In genomic region chr13:58087566-58087965, GRCh38 we compare ENCODE assay signal across 22 cellular contexts.
"Had no signal": no experiment of that assay in that cellular context is flagged by ENCODE, and none has a peak within 500 bp of the region (broad histone marks: within the 10 kb centered on the region; RNA-seq: fewer than 3 reads in every experiment).

No MANE protein-coding gene starts in this region.

- H3K4me1 Mint-ChIP-seq: activated CD4-positive, alpha-beta T cell treated with anti-CD3 and anti-CD28 coated beads, Interleukin-2, amount 10 ng/mL, durations not matched to agents 7 days and 5 days; activated naive CD4-positive, alpha-beta T cell treated with anti-CD3 and anti-CD28 coated beads, Interleukin-2, amount 10 ng/mL, durations not matched to agents 7 days and 5 days; activated naive CD8-positive, alpha-beta T cell treated with anti-CD3 and anti-CD28 coated beads, Interleukin-2, amount 50 U/mL, for 24 hours had no signal

- H3K9me3 Mint-ChIP-seq: activated CD4-positive, alpha-beta T cell treated with anti-CD3 and anti-CD28 coated beads, Interleukin-2, amount 10 ng/mL, durations not matched to agents 7 days and 5 days; activated naive CD4-positive, alpha-beta T cell treated with anti-CD3 and anti-CD28 coated beads, Interleukin-2, amount 10 ng/mL, durations not matched to agents 7 days and 5 days had no signal

- H3K36me3 Mint-ChIP-seq: activated naive CD4-positive, alpha-beta T cell treated with anti-CD3 and anti-CD28 coated beads, Interleukin-2, amount 10 ng/mL, durations not matched to agents 7 days and 5 days had no signal

- H3K9me3 ChIP-seq: ascending aorta, breast epithelium, heart right ventricle, spleen, tibial nerve, uterus had no signal

- H3K27me3 Mint-ChIP-seq: activated CD4-positive, alpha-beta T cell treated with anti-CD3 and anti-CD28 coated beads, Interleukin-2, amount 10 ng/mL, durations not matched to agents 7 days and 5 days; activated naive CD4-positive, alpha-beta T cell treated with anti-CD3 and anti-CD28 coated beads, Interleukin-2, amount 10 ng/mL, durations not matched to agents 7 days and 5 days; activated naive CD8-positive, alpha-beta T cell treated with anti-CD3 and anti-CD28 coated beads, Interleukin-2, amount 50 U/mL, for 24 hours had no signal

- H3K36me3 ChIP-seq: ascending aorta, breast epithelium, heart right ventricle, spleen, tibial nerve, uterus had no signal

- H3K27ac ChIP-seq: ascending aorta, breast epithelium, heart right ventricle, spleen, tibial nerve, uterus had no signal

- H3K4me1 ChIP-seq: ascending aorta, breast epithelium, heart right ventricle, spleen, tibial nerve, uterus had no signal

- H3K4me3 Mint-ChIP-seq: activated CD4-positive, alpha-beta T cell treated with anti-CD3 and anti-CD28 coated beads, Interleukin-2, amount 10 ng/mL, durations not matched to agents 7 days and 5 days; activated CD8-positive, alpha-beta T cell treated with anti-CD3 and anti-CD28 coated beads, Interleukin-2, amount 10 ng/mL, durations not matched to agents 7 days and 5 days; activated naive CD4-positive, alpha-beta T cell treated with anti-CD3 and anti-CD28 coated beads, Interleukin-2, amount 10 ng/mL, durations not matched to agents 7 days and 5 days; activated naive CD8-positive, alpha-beta T cell treated with anti-CD3 and anti-CD28 coated beads, Interleukin-2, amount 50 U/mL, for 24 hours had no signal

- H3K27me3 ChIP-seq: ascending aorta, breast epithelium, heart right ventricle, spleen, tibial nerve had no signal

- H3K27ac Mint-ChIP-seq: activated CD4-positive, alpha-beta T cell treated with anti-CD3 and anti-CD28 coated beads, Interleukin-2, amount 10 ng/mL, durations not matched to agents 7 days and 5 days; activated CD8-positive, alpha-beta T cell treated with anti-CD3 and anti-CD28 coated beads, Interleukin-2, amount 10 ng/mL, durations not matched to agents 7 days and 5 days; activated naive CD4-positive, alpha-beta T cell treated with anti-CD3 and anti-CD28 coated beads, Interleukin-2, amount 10 ng/mL, durations not matched to agents 7 days and 5 days; activated naive CD8-positive, alpha-beta T cell treated with anti-CD3 and anti-CD28 coated beads, Interleukin-2, amount 50 U/mL, for 24 hours had no signal

- DNase-seq: activated CD4-positive, alpha-beta T cell treated with anti-CD3 and anti-CD28 coated beads, Interleukin-2, amount 10 ng/mL, durations not matched to agents 7 days and 5 days; activated CD8-positive, alpha-beta memory T cell treated with anti-CD3 and anti-CD28 coated beads, Interleukin-2, amount 50 U/mL, for 4 hours; activated CD8-positive, alpha-beta T cell treated with anti-CD3 and anti-CD28 coated beads, Interleukin-2, amount 10 ng/mL, durations not matched to agents 7 days and 5 days; activated effector memory CD4-positive, alpha-beta T cell treated with Interleukin-2 at 50 U/mL for 16 hours; activated naive CD4-positive, alpha-beta T cell treated with anti-CD3 and anti-CD28 coated beads, Interleukin-2, amount 10 ng/mL, durations not matched to agents 7 days and 5 days; activated naive CD8-positive, alpha-beta T cell treated with anti-CD3 and anti-CD28 coated beads, Interleukin-2, amount 50 U/mL, for 24 hours; activated T-cell treated with anti-CD3 and anti-CD28 coated beads, Interleukin-2, amount 50 U/mL, for 48 hours; cerebellar nuclear complex; effector CD4-positive, alpha-beta T cell; heart right ventricle; occipital lobe; posterior cingulate gyrus; retina; spleen; stimulated activated naive CD4-positive, alpha-beta T cell; T1000; uterus had no signal

- ATAC-seq: activated CD4-positive, CD25-positive, alpha-beta regulatory T cell treated with anti-CD3 and anti-CD28 coated beads, Interleukin-2, amount 50 U/mL, for 24 hours; activated CD8-positive, alpha-beta T cell treated with anti-CD3 and anti-CD28 coated beads, Interleukin-2, amount 10 ng/mL, durations not matched to agents 7 days and 5 days; activated naive CD8-positive, alpha-beta T cell treated with anti-CD3 and anti-CD28 coated beads, Interleukin-2, amount 50 U/mL, for 24 hours; esophagus mucosa; heart right ventricle had no signal

- H3K4me3 ChIP-seq: ascending aorta, breast epithelium, heart right ventricle, spleen, tibial nerve, uterus had no signal
